In the genomic region with DNA sequence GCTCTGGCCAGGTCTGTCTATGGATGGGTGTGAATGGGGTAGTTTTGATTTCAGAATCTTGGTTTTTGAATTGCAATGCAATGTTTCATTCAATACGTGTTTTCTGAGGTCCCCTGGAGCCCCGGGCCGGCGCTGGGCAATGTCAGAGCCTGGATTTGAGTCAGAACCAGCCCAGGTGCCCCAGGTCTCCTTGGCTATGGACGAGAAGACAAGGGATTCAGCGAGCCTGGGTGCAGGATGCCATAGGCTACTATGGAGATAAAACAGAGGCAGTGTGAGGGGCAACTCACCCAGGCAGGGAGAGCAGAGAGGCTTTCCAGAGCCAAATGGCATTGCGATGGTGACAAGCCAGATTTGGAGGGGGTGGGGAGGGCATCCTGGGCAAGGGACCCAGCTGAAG, we compare ENCODE assay signal across 1 cellular context.
TF ChIP-seq lines count a peak whose summit lies in the region.

No MANE protein-coding gene starts in this region.

TF ChIP-seq in WTC11, 78 proteins besides CTCF, POLR2A, EP300 and RAD21 (continued from another document):
- no peak for TF ChIP-seq E2F5 (CRISPR knock-in tag; IDR thresholded peaks at IDR 0.05)
- TF ChIP-seq E2F4 (CRISPR knock-in tag; IDR thresholded peaks at IDR 0.05; ENCODE audit: borderline replicate concordance, low read depth): no peak
- no peak for TF ChIP-seq MYBL2 (CRISPR knock-in tag; IDR thresholded peaks at IDR 0.05)
- no peak for TF ChIP-seq ZNF138 (CRISPR knock-in tag; conservative IDR thresholded peaks at IDR 0.05)
- TF ChIP-seq ZNF317 (CRISPR knock-in tag; IDR thresholded peaks at IDR 0.05; ENCODE audit: borderline replicate concordance, low read depth): no peak
- TF ChIP-seq, protein P1, sequence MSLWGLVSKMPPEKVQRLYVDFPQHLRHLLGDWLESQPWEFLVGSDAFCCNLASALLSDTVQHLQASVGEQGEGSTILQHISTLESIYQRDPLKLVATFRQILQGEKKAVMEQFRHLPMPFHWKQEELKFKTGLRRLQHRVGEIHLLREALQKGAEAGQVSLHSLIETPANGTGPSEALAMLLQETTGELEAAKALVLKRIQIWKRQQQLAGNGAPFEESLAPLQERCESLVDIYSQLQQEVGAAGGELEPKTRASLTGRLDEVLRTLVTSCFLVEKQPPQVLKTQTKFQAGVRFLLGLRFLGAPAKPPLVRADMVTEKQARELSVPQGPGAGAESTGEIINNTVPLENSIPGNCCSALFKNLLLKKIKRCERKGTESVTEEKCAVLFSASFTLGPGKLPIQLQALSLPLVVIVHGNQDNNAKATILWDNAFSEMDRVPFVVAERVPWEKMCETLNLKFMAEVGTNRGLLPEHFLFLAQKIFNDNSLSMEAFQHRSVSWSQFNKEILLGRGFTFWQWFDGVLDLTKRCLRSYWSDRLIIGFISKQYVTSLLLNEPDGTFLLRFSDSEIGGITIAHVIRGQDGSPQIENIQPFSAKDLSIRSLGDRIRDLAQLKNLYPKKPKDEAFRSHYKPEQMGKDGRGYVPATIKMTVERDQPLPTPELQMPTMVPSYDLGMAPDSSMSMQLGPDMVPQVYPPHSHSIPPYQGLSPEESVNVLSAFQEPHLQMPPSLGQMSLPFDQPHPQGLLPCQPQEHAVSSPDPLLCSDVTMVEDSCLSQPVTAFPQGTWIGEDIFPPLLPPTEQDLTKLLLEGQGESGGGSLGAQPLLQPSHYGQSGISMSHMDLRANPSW (CRISPR knock-in tag; conservative IDR thresholded peaks at IDR 0.05; ENCODE audit: low read depth): no peak
- TF ChIP-seq OVOL2 (CRISPR knock-in tag; IDR thresholded peaks at IDR 0.05; ENCODE audit: borderline replicate concordance): no peak
- TF ChIP-seq FOXK1 (CRISPR knock-in tag; IDR thresholded peaks at IDR 0.05): no peak
- TF ChIP-seq ZMAT4 (CRISPR knock-in tag; IDR thresholded peaks at IDR 0.05): no peak
TF ChIP-seq in WTC11: peak in this region for 0.
